In genomic region chr5:78793907-78794687, GRCh38 we compare ENCODE assay signal across 18 cellular contexts.
DNase-seq lines count a peak whose midpoint lies in the region; ATAC-seq and TF ChIP-seq lines count a peak whose summit lies in the region.
"Had no signal": no experiment of that assay in that cellular context is flagged by ENCODE, and none has a peak within 500 bp of the region (broad histone marks: within the 10 kb centered on the region; RNA-seq: fewer than 3 reads in every experiment).

No MANE protein-coding gene starts in this region.

- no peak overlapping the region for H2AFZ ChIP-seq in GM23338
- H2AFZ ChIP-seq in PC-3 (ENCODE audit: low read length), result no peak overlapping the region
- no peak overlapping the region for H2AFZ ChIP-seq in osteoblast (ENCODE audit: low read length)

- H3K27ac Mint-ChIP-seq in GM23338, result no peak overlapping the region; the same call in 1 of the 2 replicates
- H3K27ac Mint-ChIP-seq in progenitor cell of endocrine pancreas, result peak overlapping the region; percentile 36

- no peaks in the 10 kb centered on the region for H3K9me2 ChIP-seq in GM23338 (ENCODE audit: insufficient read depth)
- H3K9me2 ChIP-seq in PC-3 (replicated peaks; ENCODE audit: low read length), result no peaks in the 10 kb centered on the region

- 81% methylated on average over 7 of the region's 7 CpGs for WGBS in prostate gland

- peaks cover 4% of the 10 kb centered on the region; the same call in 2 of the 3 replicates for H3K4me1 Mint-ChIP-seq in GM23338
- peaks cover 30% of the 10 kb centered on the region for H3K4me1 Mint-ChIP-seq in progenitor cell of endocrine pancreas (ENCODE audit: low read depth)

- H3K4me1 ChIP-seq in GM23338 (ENCODE audit: insufficient read depth), result 0 out of 2 replicates have a peak, but pooled peaks cover under 1% of the 10 kb centered on the region
- H3K4me1 ChIP-seq in PC-3 (ENCODE audit: insufficient read depth, low read length), result peaks cover 10% of the 10 kb centered on the region; the same call in 1 of the 2 replicates
- no peaks in the 10 kb centered on the region for H3K4me1 ChIP-seq in prostate gland (replicated peaks)
- H3K4me1 ChIP-seq in osteoblast (ENCODE audit: insufficient read depth, low read length), result peaks cover 22% of the 10 kb centered on the region

- intact Hi-C loops in PC-3 (cut with micrococcal nuclease) (no loop called here), prostate gland (cut with DNase I) (no loop called here)

- CTCF ChIA-PET in PC-3 (lab: Charles Lee), result interaction anchor here (0.6 to 0.7 kb wide), 2 partner anchors 159 to 261 kb away, joined by 5 to 6 read pairs; no protein-coding TSS in a partner anchor

- H4K20me1 ChIP-seq in GM23338 (replicated peaks; ENCODE audit: insufficient read depth) (no peaks in the 10 kb centered on the region), PC-3 (ENCODE audit: low read length) (no peaks in the 10 kb centered on the region), osteoblast (ENCODE audit: insufficient read depth, low read length) (no peaks in the 10 kb centered on the region)

- BruUV-seq in PC-3 (replicated peaks; lab: Mats Ljungman, UMichigan), result no TSS peak

- POLR2A ChIA-PET in PC-3 (lab: Charles Lee; ENCODE audit: unreplicated experiment), result no interaction called here

- H3K4me3 Mint-ChIP-seq in GM23338 (no peak overlapping the region), progenitor cell of endocrine pancreas (ENCODE audit: low read depth) (no peak overlapping the region)
- H3K4me3 Mint-ChIP-seq: CD14-positive monocyte had no signal

- H3K79me2 ChIP-seq in GM23338 (replicated peaks; ENCODE audit: insufficient read depth) (no peaks in the 10 kb centered on the region), PC-3 (ENCODE audit: low read length) (no peaks in the 10 kb centered on the region), osteoblast (ENCODE audit: insufficient read depth, low read length) (no peaks in the 10 kb centered on the region)

- no peak overlapping the region for H3K9ac ChIP-seq in PC-3 (ENCODE audit: low read length)
- H3K9ac ChIP-seq: KMS-11 had no signal

- no peaks in the 10 kb centered on the region for H3K27me3 ChIP-seq in GM23338 (ENCODE audit: insufficient read depth)
- H3K27me3 ChIP-seq in PC-3 (ENCODE audit: low read length), result no peaks in the 10 kb centered on the region
- no peaks in the 10 kb centered on the region for H3K27me3 ChIP-seq in prostate gland (replicated peaks; ENCODE audit: insufficient read depth)
- H3K27me3 ChIP-seq in osteoblast (ENCODE audit: insufficient read depth, low read length), result no peaks in the 10 kb centered on the region

- H3K27ac ChIP-seq in GM23338 (ENCODE audit: low read depth) (no peak overlapping the region), PC-3 (ENCODE audit: low read length) (no peak overlapping the region), prostate gland (no peak overlapping the region), osteoblast (ENCODE audit: low read depth, low read length) (no peak overlapping the region)
- H3K27ac ChIP-seq: KMS-11 had no signal

- TF ChIP-seq POLR2A in prostate gland (IDR thresholded peaks at IDR 0.05), result no peak

- H3K36me3 ChIP-seq in GM23338 (ENCODE audit: insufficient read depth) (no peaks in the 10 kb centered on the region), PC-3 (ENCODE audit: low read depth, low read length) (no peaks in the 10 kb centered on the region), prostate gland (no peaks in the 10 kb centered on the region), osteoblast (ENCODE audit: insufficient read depth, low read length) (no peaks in the 10 kb centered on the region)
- H3K36me3 ChIP-seq: HAP-1 had no signal

- H3K27me3 Mint-ChIP-seq in GM23338 (ENCODE audit: insufficient read depth, low read depth, poor library complexity), result peaks cover 2% of the 10 kb centered on the region
- no peaks in the 10 kb centered on the region for H3K27me3 Mint-ChIP-seq in progenitor cell of endocrine pancreas

- TF ChIP-seq CTCF in GM23338 (conservative IDR thresholded peaks at IDR 0.05; ENCODE audit: low read depth in 2 of 2) (no peak), PC-3 (conservative IDR thresholded peaks at IDR 0.05; ENCODE audit: low read depth, low read length) (no peak), progenitor cell of endocrine pancreas (IDR thresholded peaks at IDR 0.05; ENCODE audit: unreplicated experiment) (no peak), prostate gland (IDR thresholded peaks at IDR 0.05) (no peak), osteoblast (IDR thresholded peaks at IDR 0.05; ENCODE audit: extremely low read depth, low read depth, low read length) (no peak)

- H3K4me2 ChIP-seq in GM23338 (no peak overlapping the region), PC-3 (ENCODE audit: low read length) (0 out of 2 replicates have a peak overlapping the region, but pooled peaks have one; percentile 29), osteoblast (ENCODE audit: insufficient read depth, low read length) (no peak overlapping the region)
- H3K4me2 ChIP-seq: KMS-11 had no signal

- H3K9me3 ChIP-seq in PC-3 (ENCODE audit: low read length) (no peaks in the 10 kb centered on the region), prostate gland (no peaks in the 10 kb centered on the region), osteoblast (ENCODE audit: low read depth, low read length) (no peaks in the 10 kb centered on the region)
- H3K9me3 ChIP-seq: HAP-1 had no signal

- ATAC-seq in GM23338 (peak; percentile 31; the same call in 1 of the 3 replicates), PC-3 (peak; percentile 85)
- ATAC-seq: Panc1 had no signal

- H3K9me3 Mint-ChIP-seq in GM23338, result no peaks in the 10 kb centered on the region
- H3K9me3 Mint-ChIP-seq in progenitor cell of endocrine pancreas (ENCODE audit: low read depth), result no peaks in the 10 kb centered on the region
- H3K9me3 Mint-ChIP-seq: CD14-positive monocyte had no signal

- H3K36me3 Mint-ChIP-seq in GM23338 (ENCODE audit: low read depth), result no peaks in the 10 kb centered on the region
- H3K36me3 Mint-ChIP-seq in progenitor cell of endocrine pancreas (ENCODE audit: insufficient read depth), result no peaks in the 10 kb centered on the region

- DNase-seq in GM23338 (ENCODE audit: low spot score) (no peak), PC-3 (peak; percentile 12), left kidney (ENCODE audit: low read depth, low spot score) (peak; percentile 63), progenitor cell of endocrine pancreas (ENCODE audit: low spot score, unreplicated experiment) (no peak), prostate gland (ENCODE audit: low spot score) (no peak), osteoblast (ENCODE audit: insufficient read length, low spot score, missing footprints) (no peak), NCI-H1417 treated with DMSO at 0.1 percent for 48 hours (lab: John Stamatoyannopoulos, UW) (no peak), NCI-H1417 (lab: John Stamatoyannopoulos, UW) (no peak)
- DNase-seq: COR-L47, EL, NCI-H1048, NCI-H2081 treated with DMSO at 0.1 percent for 48 hours, NCI-H510A, NCI-H82 had no signal

- H3F3A ChIP-seq in GM23338 (replicated peaks; ENCODE audit: low read depth), result no peaks in the 10 kb centered on the region
- no peaks in the 10 kb centered on the region for H3F3A ChIP-seq in PC-3 (ENCODE audit: low read length, unreplicated experiment)

- no peak overlapping the region for H3K4me3 ChIP-seq in GM23338
- H3K4me3 ChIP-seq in PC-3 (ENCODE audit: low read length), result no peak overlapping the region
- no peak overlapping the region for H3K4me3 ChIP-seq in prostate gland
- H3K4me3 ChIP-seq in osteoblast (ENCODE audit: insufficient read depth, low read length), result no peak overlapping the region
- H3K4me3 ChIP-seq: HAP-1 had no signal

TF ChIP-seq in GM23338, 12 proteins besides CTCF, POLR2A, EP300 and RAD21 (continues in another document):
- no peak for TF ChIP-seq POLR2AphosphoS5 (IDR thresholded peaks at IDR 0.05; ENCODE audit: low read depth)

Comparison
In these comparisons a context has a peak if more than half of its experiments do, and no peak if none do; other contexts are left out.
1. DNase-seq: peak in PC-3 (single experiment) and left kidney (single experiment); none in GM23338 (single experiment), progenitor cell of endocrine pancreas (single experiment), prostate gland (single experiment), osteoblast (single experiment), NCI-H1417 treated with DMSO at 0.1 percent for 48 hours (single experiment) and NCI-H1417 (0 of 3).